Comparison of ENCODE assay signal across 1 cellular context in genomic region chr5:132838516-132839282, GRCh38.
TF ChIP-seq lines count a peak whose summit lies in the region.

No MANE protein-coding gene starts in this region.

TF ChIP-seq in K562, 482 proteins besides CTCF, POLR2A, EP300 and RAD21:
- TF ChIP-seq ZNF277 (CRISPR knock-in tag; IDR thresholded peaks at IDR 0.05; ENCODE audit: borderline replicate concordance) (no peak), FUS (optimal IDR thresholded peaks at IDR 0.05; ENCODE audit: low read depth, low read length) (no peak), EP400 (IDR thresholded peaks at IDR 0.05) (no peak), TCF3 (CRISPR knock-in tag; IDR thresholded peaks at IDR 0.05) (no peak), ZNF551 (CRISPR knock-in tag; IDR thresholded peaks at IDR 0.05) (no peak), HMBOX1 (IDR thresholded peaks at IDR 0.05) (no peak), CTCFL (IDR thresholded peaks at IDR 0.05; ENCODE audit: borderline replicate concordance, insufficient read depth, low read depth, low read length, poor library complexity, severe bottlenecking) (no peak), ESRRB (CRISPR knock-in tag; IDR thresholded peaks at IDR 0.05; ENCODE audit: borderline replicate concordance) (no peak), NR1H2 (CRISPR knock-in tag; IDR thresholded peaks at IDR 0.05) (no peak), GTF3C2 (IDR thresholded peaks at IDR 0.05; ENCODE audit: borderline replicate concordance, extremely low read depth, insufficient read length) (no peak), COPS2 (conservative IDR thresholded peaks at IDR 0.05) (no peak), CBFA2T2 (conservative IDR thresholded peaks at IDR 0.05) (no peak), MCM7 (IDR thresholded peaks at IDR 0.05) (no peak), BHLHE40 (IDR thresholded peaks at IDR 0.05; ENCODE audit: low read length) (no peak), ZKSCAN1 (IDR thresholded peaks at IDR 0.05; ENCODE audit: low read depth, low read length) (no peak), MXI1 (IDR thresholded peaks at IDR 0.05; ENCODE audit: low read depth, low read length) (no peak), SIN3B (IDR thresholded peaks at IDR 0.05; ENCODE audit: low read depth) (no peak), PTTG1 (tag; IDR thresholded peaks at IDR 0.05; ENCODE audit: low read depth) (no peak), CLOCK (CRISPR knock-in tag; IDR thresholded peaks at IDR 0.05; ENCODE audit: borderline replicate concordance) (no peak)
